ENCODE assay signal across 8 cellular contexts in the genomic region with DNA sequence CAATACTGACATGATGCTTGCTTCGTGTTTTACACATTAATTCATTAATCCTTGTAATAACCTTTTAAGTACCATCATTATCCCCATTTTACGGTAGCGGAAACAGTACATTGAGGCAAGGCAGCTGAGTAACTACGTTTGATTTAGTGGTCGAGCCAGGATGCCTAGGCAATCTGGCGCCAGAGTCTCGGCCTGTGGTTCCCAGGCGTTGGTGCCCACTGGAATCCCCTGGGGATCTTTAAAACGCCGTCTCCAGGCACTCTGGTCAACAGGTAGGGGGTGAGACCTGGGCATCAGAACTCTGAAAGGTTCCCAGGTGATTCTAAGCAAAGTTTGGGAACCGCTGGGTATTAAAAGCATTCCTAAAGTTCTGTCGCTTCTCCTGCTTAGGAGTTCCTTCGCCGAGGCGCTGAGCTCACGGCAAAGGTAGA. TPM values are rescaled to one million over a fixed set of nuclear protein-coding genes. Genes with fewer than 3 reads are reported as not detected.
DNase-seq lines count a peak whose midpoint lies in the region; ATAC-seq and TF ChIP-seq lines count a peak whose summit lies in the region.

No MANE protein-coding gene starts in this region.

- H3K4me2 ChIP-seq in mammary epithelial cell (ENCODE audit: insufficient read depth, low read depth, low read length), result peak overlapping the region; percentile 99

- H3K27ac ChIP-seq in mammary epithelial cell (ENCODE audit: insufficient read depth, low read depth, low read length) (peak overlapping the region; percentile 22), mucosa of rectum (ENCODE audit: low read depth in 2 of 2, low read length in 2 of 2) (peak overlapping the region; percentile 84 to 90)

- in situ Hi-C loops in mammary epithelial cell (cut with MboI; ENCODE audit: low sequenced_read_pairs in 2 of 2), result no loop called here

- peaks cover 41% of the 10 kb centered on the region for H3K4me1 Mint-ChIP-seq in CD14-positive monocyte

- intact Hi-C loops in CD14-positive monocyte (cut with micrococcal nuclease), result no loop called here
- intact Hi-C loops in mammary epithelial cell (cut with micrococcal nuclease), result no loop called here

- 22% methylated on average over 13 of the region's 16 CpGs for WGBS in mammary epithelial cell (ENCODE audit: low coverage, missing lambda C conversion rate)

- no peaks in the 10 kb centered on the region for H3K9me3 Mint-ChIP-seq in CD14-positive monocyte

- H3K27ac Mint-ChIP-seq in CD14-positive monocyte, result peak overlapping the region; percentile 7 to 74 (median 54)

- H2AFZ ChIP-seq in mammary epithelial cell (ENCODE audit: low read depth, low read length), result peak overlapping the region; percentile 99

- H3K4me1 ChIP-seq in mammary epithelial cell (ENCODE audit: insufficient read depth, low read length) (peaks cover 4% of the 10 kb centered on the region), mucosa of rectum (ENCODE audit: control insufficient read depth in 2 of 2, insufficient read depth in 2 of 2, low read length in 2 of 2) (peaks cover 0 to 11% of the 10 kb centered on the region in 2 donors)

- no peak for ATAC-seq in activated CD4-positive, CD25-positive, alpha-beta regulatory T cell treated with anti-CD3 and anti-CD28 coated beads, Interleukin-2, amount 50 U/mL, for 24 hours

- H3K4me3 ChIP-seq in mammary epithelial cell (replicated peaks in 1 of 3; ENCODE audit: insufficient read depth in 1 of 3, low read depth in 2 of 3, low read length in 3 of 3) (peak overlapping the region; percentile 73 to 91 (median 77)), mucosa of rectum (ENCODE audit: low read length in 2 of 2) (peak overlapping the region; percentile 83 to 84)

- peak overlapping the region; percentile 83 to 89 for H3K4me3 Mint-ChIP-seq in CD14-positive monocyte

- H3K9ac ChIP-seq in mammary epithelial cell (ENCODE audit: insufficient read depth, low read length) (peak overlapping the region; percentile 54), mucosa of rectum (ENCODE audit: low read depth in 1 of 2, low read length in 2 of 2) (peak overlapping the region; percentile 71 to 93)

- H3K27me3 Mint-ChIP-seq in CD14-positive monocyte (ENCODE audit: low read depth in 3 of 3), result peaks cover 0 to 4% (median 1%) of the 10 kb centered on the region in 3 donors

- peaks cover 9 to 22% of the 10 kb centered on the region in 2 donors for H3K36me3 Mint-ChIP-seq in CD14-positive monocyte

- CTCF ChIA-PET in mammary epithelial cell (lab: Charles Lee; ENCODE audit: low non-redundant PET), result no interaction called here

- H3K27me3 ChIP-seq in mammary epithelial cell (ENCODE audit: insufficient read depth, low read length) (no peaks in the 10 kb centered on the region), mucosa of rectum (ENCODE audit: control insufficient read depth in 2 of 2, insufficient read depth in 2 of 2, low read length in 2 of 2) (no peaks in the 10 kb centered on the region)

- DNase-seq in CD14-positive monocyte (ENCODE audit: low spot score), result no peak
- DNase-seq in HuH-7.5 (ENCODE audit: low spot score), result peak; percentile 9
- DNase-seq in mammary epithelial cell, result no peak
- DNase-seq in NK-92 (lab: John Stamatoyannopoulos, UW; ENCODE audit: unreplicated experiment), result no peak
- no peak for DNase-seq in mucosa of gallbladder (ENCODE audit: low spot score)
- DNase-seq in stimulated activated CD4-positive, alpha-beta T cell treated with anti-CD3 and anti-CD28 coated beads, Interleukin-4, amount 100 ng/mL, for 24 hours, result no peak

- H3K9me3 ChIP-seq in mammary epithelial cell (replicated peaks; ENCODE audit: insufficient read depth, low read length) (no peaks in the 10 kb centered on the region), mucosa of rectum (ENCODE audit: control insufficient read depth in 2 of 2, low read length in 2 of 2) (no peaks in the 10 kb centered on the region)

- H4K20me1 ChIP-seq in mammary epithelial cell (ENCODE audit: insufficient read depth, low read length), result no peaks in the 10 kb centered on the region

- TF ChIP-seq CTCF in CD14-positive monocyte (IDR thresholded peaks at IDR 0.05), result no peak
- no peak for TF ChIP-seq CTCF in mammary epithelial cell (conservative IDR thresholded peaks at IDR 0.05 in 1 of 2, IDR thresholded peaks at IDR 0.05 in 1 of 2; ENCODE audit: extremely low read depth in 1 of 2, insufficient read depth in 1 of 2, low read depth in 1 of 2, low read length in 2 of 2)

- no TSS peak for BruUV-seq in mammary epithelial cell (replicated peaks; lab: Mats Ljungman, UMichigan)

- dilution Hi-C loops in mammary epithelial cell (cut with HindIII; ENCODE audit: low sequenced_read_pairs), result no loop called here

- no peaks in the 10 kb centered on the region for H3K36me3 ChIP-seq in mammary epithelial cell (ENCODE audit: insufficient read depth, low read length)
- H3K36me3 ChIP-seq in mucosa of rectum (ENCODE audit: control insufficient read depth in 2 of 2, insufficient read depth in 2 of 2, low read length in 2 of 2), result no peaks in the 10 kb centered on the region

- H3K79me2 ChIP-seq in mammary epithelial cell (ENCODE audit: insufficient read depth, low read length), result peaks cover 36% of the 10 kb centered on the region

RNA-seq across cellular contexts. Expression of a gene that starts 1.0 kb away (rescaled TPM):
- polyA plus RNA-seq in CD14-positive monocyte (10 to 100 TPM; 19.7 to 20.5 TPM), mammary epithelial cell (11.1 TPM)
- total RNA-seq in mammary epithelial cell (1 to 10 TPM; 2.8 to 9.9 TPM), mucosa of gallbladder (30.8 TPM)
- polyA minus RNA-seq in mammary epithelial cell, result 10.1 TPM
